Comparison of ENCODE assay signal across 1 cellular context in genomic region chr22:17084554-17085276, GRCh38.
TF ChIP-seq lines count a peak whose summit lies in the region.

TSS of gene IL17RA (plus strand) at chr22:17085000. CDS start at chr22:17085092, 92 bp downstream.

TF ChIP-seq in WTC11, 78 proteins besides CTCF, POLR2A, EP300 and RAD21 (continued from another document and continues in another):
- TF ChIP-seq, protein P1, sequence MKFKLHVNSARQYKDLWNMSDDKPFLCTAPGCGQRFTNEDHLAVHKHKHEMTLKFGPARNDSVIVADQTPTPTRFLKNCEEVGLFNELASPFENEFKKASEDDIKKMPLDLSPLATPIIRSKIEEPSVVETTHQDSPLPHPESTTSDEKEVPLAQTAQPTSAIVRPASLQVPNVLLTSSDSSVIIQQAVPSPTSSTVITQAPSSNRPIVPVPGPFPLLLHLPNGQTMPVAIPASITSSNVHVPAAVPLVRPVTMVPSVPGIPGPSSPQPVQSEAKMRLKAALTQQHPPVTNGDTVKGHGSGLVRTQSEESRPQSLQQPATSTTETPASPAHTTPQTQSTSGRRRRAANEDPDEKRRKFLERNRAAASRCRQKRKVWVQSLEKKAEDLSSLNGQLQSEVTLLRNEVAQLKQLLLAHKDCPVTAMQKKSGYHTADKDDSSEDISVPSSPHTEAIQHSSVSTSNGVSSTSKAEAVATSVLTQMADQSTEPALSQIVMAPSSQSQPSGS (CRISPR knock-in tag; IDR thresholded peaks at IDR 0.05; ENCODE audit: borderline replicate concordance, low read depth): no peak
- no peak for TF ChIP-seq IRF2 (CRISPR knock-in tag; IDR thresholded peaks at IDR 0.05; ENCODE audit: borderline replicate concordance, low read depth)
- TF ChIP-seq MXD4 (CRISPR knock-in tag; IDR thresholded peaks at IDR 0.05; ENCODE audit: borderline replicate concordance): no peak
- no peak for TF ChIP-seq FOXK1 (CRISPR knock-in tag; IDR thresholded peaks at IDR 0.05)
- TF ChIP-seq PRDM15 (CRISPR knock-in tag; IDR thresholded peaks at IDR 0.05): no peak
- no peak for TF ChIP-seq TEAD1 (CRISPR knock-in tag; IDR thresholded peaks at IDR 0.05)
- no peak for TF ChIP-seq NFYB (CRISPR knock-in tag; conservative IDR thresholded peaks at IDR 0.05; ENCODE audit: low read depth)
- TF ChIP-seq, protein P2, sequence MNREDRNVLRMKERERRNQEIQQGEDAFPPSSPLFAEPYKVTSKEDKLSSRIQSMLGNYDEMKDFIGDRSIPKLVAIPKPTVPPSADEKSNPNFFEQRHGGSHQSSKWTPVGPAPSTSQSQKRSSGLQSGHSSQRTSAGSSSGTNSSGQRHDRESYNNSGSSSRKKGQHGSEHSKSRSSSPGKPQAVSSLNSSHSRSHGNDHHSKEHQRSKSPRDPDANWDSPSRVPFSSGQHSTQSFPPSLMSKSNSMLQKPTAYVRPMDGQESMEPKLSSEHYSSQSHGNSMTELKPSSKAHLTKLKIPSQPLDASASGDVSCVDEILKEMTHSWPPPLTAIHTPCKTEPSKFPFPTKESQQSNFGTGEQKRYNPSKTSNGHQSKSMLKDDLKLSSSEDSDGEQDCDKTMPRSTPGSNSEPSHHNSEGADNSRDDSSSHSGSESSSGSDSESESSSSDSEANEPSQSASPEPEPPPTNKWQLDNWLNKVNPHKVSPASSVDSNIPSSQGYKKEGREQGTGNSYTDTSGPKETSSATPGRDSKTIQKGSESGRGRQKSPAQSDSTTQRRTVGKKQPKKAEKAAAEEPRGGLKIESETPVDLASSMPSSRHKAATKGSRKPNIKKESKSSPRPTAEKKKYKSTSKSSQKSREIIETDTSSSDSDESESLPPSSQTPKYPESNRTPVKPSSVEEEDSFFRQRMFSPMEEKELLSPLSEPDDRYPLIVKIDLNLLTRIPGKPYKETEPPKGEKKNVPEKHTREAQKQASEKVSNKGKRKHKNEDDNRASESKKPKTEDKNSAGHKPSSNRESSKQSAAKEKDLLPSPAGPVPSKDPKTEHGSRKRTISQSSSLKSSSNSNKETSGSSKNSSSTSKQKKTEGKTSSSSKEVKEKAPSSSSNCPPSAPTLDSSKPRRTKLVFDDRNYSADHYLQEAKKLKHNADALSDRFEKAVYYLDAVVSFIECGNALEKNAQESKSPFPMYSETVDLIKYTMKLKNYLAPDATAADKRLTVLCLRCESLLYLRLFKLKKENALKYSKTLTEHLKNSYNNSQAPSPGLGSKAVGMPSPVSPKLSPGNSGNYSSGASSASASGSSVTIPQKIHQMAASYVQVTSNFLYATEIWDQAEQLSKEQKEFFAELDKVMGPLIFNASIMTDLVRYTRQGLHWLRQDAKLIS (CRISPR knock-in tag; IDR thresholded peaks at IDR 0.05; ENCODE audit: borderline replicate concordance): no peak
- TF ChIP-seq, protein P3, sequence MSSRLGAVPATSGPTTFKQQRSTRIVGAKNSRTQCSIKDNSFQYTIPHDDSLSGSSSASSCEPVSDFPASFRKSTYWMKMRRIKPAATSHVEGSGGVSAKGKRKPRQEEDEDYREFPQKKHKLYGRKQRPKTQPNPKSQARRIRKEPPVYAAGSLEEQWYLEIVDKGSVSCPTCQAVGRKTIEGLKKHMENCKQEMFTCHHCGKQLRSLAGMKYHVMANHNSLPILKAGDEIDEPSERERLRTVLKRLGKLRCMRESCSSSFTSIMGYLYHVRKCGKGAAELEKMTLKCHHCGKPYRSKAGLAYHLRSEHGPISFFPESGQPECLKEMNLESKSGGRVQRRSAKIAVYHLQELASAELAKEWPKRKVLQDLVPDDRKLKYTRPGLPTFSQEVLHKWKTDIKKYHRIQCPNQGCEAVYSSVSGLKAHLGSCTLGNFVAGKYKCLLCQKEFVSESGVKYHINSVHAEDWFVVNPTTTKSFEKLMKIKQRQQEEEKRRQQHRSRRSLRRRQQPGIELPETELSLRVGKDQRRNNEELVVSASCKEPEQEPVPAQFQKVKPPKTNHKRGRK (CRISPR knock-in tag; IDR thresholded peaks at IDR 0.05; ENCODE audit: borderline replicate concordance): no peak
- no peak for TF ChIP-seq USF2 (CRISPR knock-in tag; IDR thresholded peaks at IDR 0.05)
- no peak for TF ChIP-seq SOX15 (CRISPR knock-in tag; IDR thresholded peaks at IDR 0.05)
- no peak for TF ChIP-seq RELA (CRISPR knock-in tag; IDR thresholded peaks at IDR 0.05; ENCODE audit: borderline replicate concordance)
- no peak for TF ChIP-seq ZNF219 (CRISPR knock-in tag; IDR thresholded peaks at IDR 0.05; ENCODE audit: borderline replicate concordance)
- peak; percentile 78; the same call in 1 of the 2 replicates for TF ChIP-seq ZNF263 (CRISPR knock-in tag; IDR thresholded peaks at IDR 0.05; ENCODE audit: low read depth)
- TF ChIP-seq ZNF396 (CRISPR knock-in tag; IDR thresholded peaks at IDR 0.05; ENCODE audit: borderline replicate concordance): no peak
- TF ChIP-seq, protein P4, sequence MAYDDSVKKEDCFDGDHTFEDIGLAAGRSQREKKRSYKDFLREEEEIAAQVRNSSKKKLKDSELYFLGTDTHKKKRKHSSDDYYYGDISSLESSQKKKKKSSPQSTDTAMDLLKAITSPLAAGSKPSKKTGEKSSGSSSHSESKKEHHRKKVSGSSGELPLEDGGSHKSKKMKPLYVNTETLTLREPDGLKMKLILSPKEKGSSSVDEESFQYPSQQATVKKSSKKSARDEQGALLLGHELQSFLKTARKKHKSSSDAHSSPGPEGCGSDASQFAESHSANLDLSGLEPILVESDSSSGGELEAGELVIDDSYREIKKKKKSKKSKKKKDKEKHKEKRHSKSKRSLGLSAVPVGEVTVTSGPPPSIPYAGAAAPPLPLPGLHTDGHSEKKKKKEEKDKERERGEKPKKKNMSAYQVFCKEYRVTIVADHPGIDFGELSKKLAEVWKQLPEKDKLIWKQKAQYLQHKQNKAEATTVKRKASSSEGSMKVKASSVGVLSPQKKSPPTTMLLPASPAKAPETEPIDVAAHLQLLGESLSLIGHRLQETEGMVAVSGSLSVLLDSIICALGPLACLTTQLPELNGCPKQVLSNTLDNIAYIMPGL (CRISPR knock-in tag; IDR thresholded peaks at IDR 0.05): peak; percentile 44
- TF ChIP-seq OVOL2 (CRISPR knock-in tag; IDR thresholded peaks at IDR 0.05; ENCODE audit: borderline replicate concordance): no peak
- TF ChIP-seq MYBL2 (CRISPR knock-in tag; IDR thresholded peaks at IDR 0.05): no peak
- 0 out of 2 replicates have a peak, but pooled peaks have one; percentile 40 for TF ChIP-seq NFE2L1 (CRISPR knock-in tag; IDR thresholded peaks at IDR 0.05)
- no peak for TF ChIP-seq PREB (CRISPR knock-in tag; IDR thresholded peaks at IDR 0.05; ENCODE audit: borderline replicate concordance)
- TF ChIP-seq TEAD4 (CRISPR knock-in tag; IDR thresholded peaks at IDR 0.05): no peak
- no peak for TF ChIP-seq MLX (CRISPR knock-in tag; IDR thresholded peaks at IDR 0.05)
- no peak for TF ChIP-seq ELF4 (CRISPR knock-in tag; IDR thresholded peaks at IDR 0.05; ENCODE audit: low read depth)
- TF ChIP-seq ARID4B (CRISPR knock-in tag; IDR thresholded peaks at IDR 0.05; ENCODE audit: borderline replicate concordance): 0 out of 2 replicates have a peak, but pooled peaks have one; percentile 18
- no peak for TF ChIP-seq AR (CRISPR knock-in tag; IDR thresholded peaks at IDR 0.05)
- TF ChIP-seq SP1 (CRISPR knock-in tag; conservative IDR thresholded peaks at IDR 0.05): peak; percentile 65; the same call in 1 of the 2 replicates
- TF ChIP-seq ZNF121 (CRISPR knock-in tag; IDR thresholded peaks at IDR 0.05): no peak
- no peak for TF ChIP-seq FOXJ3 (CRISPR knock-in tag; IDR thresholded peaks at IDR 0.05; ENCODE audit: borderline replicate concordance)
- no peak for TF ChIP-seq NFATC4 (CRISPR knock-in tag; IDR thresholded peaks at IDR 0.05)
- no peak for TF ChIP-seq SMAD3 (CRISPR knock-in tag; IDR thresholded peaks at IDR 0.05; ENCODE audit: borderline replicate concordance)
- TF ChIP-seq ZBTB21 (CRISPR knock-in tag; IDR thresholded peaks at IDR 0.05; ENCODE audit: borderline replicate concordance): no peak
